Comparison of ENCODE assay signal across 19 cellular contexts in the genomic region with DNA sequence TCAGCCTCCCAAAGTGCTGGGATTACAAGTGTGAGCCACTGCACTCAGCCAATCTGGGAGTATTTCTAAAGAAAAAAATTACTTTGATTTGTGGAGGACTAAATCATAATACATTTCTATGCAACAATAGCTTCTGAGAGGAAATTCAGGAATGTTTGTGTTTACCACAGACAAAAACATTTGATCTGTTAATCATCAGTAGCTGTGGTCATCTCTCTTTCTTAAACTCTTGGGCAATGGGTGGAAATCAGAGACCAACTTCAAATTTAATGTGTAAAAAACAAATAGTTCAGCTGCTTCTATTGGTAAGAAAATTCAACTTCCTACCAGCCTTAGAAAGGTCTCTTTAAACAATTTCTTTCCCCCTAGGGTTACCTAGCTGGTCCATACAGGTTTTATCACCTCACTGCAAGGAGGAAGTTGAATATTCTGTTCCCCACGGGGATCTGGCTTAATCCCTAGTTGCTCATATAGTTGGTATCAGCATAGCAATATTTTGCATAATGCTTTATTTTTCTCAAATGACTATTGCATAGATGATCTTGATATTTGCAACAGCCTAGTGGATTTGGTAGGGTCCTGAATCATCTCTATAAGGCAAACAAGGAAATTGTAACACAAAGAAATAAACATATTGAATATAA. TPM values are rescaled to one million over a fixed set of nuclear protein-coding genes. Genes with fewer than 3 reads are reported as not detected.
A peak's percentile ranks its signal among the peaks of the same experiment; 100 is the strongest.
DNase-seq lines count a peak whose midpoint lies in the region; ATAC-seq, FAIRE-seq and TF ChIP-seq lines count a peak whose summit lies in the region.
"Had no signal": no experiment of that assay in that cellular context is flagged by ENCODE, and none has a peak within 500 bp of the region (broad histone marks: within the 10 kb centered on the region; RNA-seq: fewer than 3 reads in every experiment).

No MANE protein-coding gene starts in this region.

- no peaks in the 10 kb centered on the region for H3K9me3 ChIP-seq in OCI-LY3 (ENCODE audit: insufficient read depth, low read length)
- H3K9me3 ChIP-seq: tibial artery had no signal

- peak overlapping the region; percentile 10 for H3K4me2 ChIP-seq in OCI-LY3 (ENCODE audit: low read length)
- H3K4me2 ChIP-seq: smooth muscle cell had no signal

- peaks cover 0 to 3% of the 10 kb centered on the region in 2 donors for H3K4me1 Mint-ChIP-seq in effector memory CD8-positive, alpha-beta T cell (ENCODE audit: low read depth in 2 of 2)

- DNase-seq in GM12891 (ENCODE audit: insufficient read length, low spot score) (no peak), fibroblast of gingiva (ENCODE audit: low read depth) (peak; percentile 68), renal cortical epithelial cell (ENCODE audit: low read depth) (peak; percentile 81)
- no peak for DNase-seq in stimulated activated CD4-positive, alpha-beta T cell treated with anti-CD3 and anti-CD28 coated beads, Interleukin-2, amount 100 ng/mL, for 48 hours
- DNase-seq in effector memory CD8-positive, alpha-beta T cell = no peak
- DNase-seq: activated CD4-positive, alpha-beta memory T cell treated with anti-CD3 and anti-CD28 coated beads, Interleukin-2, amount 10 ng/mL, durations not matched to agents 7 days and 5 days; activated T-cell treated with anti-CD3 and anti-CD28 coated beads, Interleukin-2, amount 50 U/mL, for 4 hours; brain microvascular endothelial cell; effector CD4-positive, alpha-beta T cell; H7; NCI-H345; tibial artery had no signal

- H3K36me3 ChIP-seq in OCI-LY3 (replicated peaks; ENCODE audit: low read depth, low read length) = no peaks in the 10 kb centered on the region
- H3K36me3 ChIP-seq: BLaER1 treated with 17β-estradiol and CSF1 and Interleukin-3, amounts not matched to agents 10 nM and 100 nM; brain microvascular endothelial cell; tibial artery had no signal

- no peak for TF ChIP-seq POLR2A in GM12891 (IDR thresholded peaks at IDR 0.05; ENCODE audit: low read depth, low read length)

- no peak for TF ChIP-seq CTCF in OCI-LY3 (IDR thresholded peaks at IDR 0.05; ENCODE audit: low read depth, low read length)

- no peak overlapping the region for H3K27ac ChIP-seq in OCI-LY3 (ENCODE audit: low read length)
- H3K27ac ChIP-seq: BLaER1 treated with 17β-estradiol and CSF1 and Interleukin-3, amounts not matched to agents 10 nM and 100 nM; brain microvascular endothelial cell; RWPE1; tibial artery had no signal

- no peaks in the 10 kb centered on the region for H3K9me3 Mint-ChIP-seq in effector memory CD8-positive, alpha-beta T cell
- H3K9me3 Mint-ChIP-seq: activated CD4-positive, alpha-beta memory T cell treated with anti-CD3 and anti-CD28 coated beads, Interleukin-2, amount 10 ng/mL, durations not matched to agents 7 days and 5 days; activated T-cell treated with anti-CD3 and anti-CD28 coated beads, Interleukin-2, amount 50 U/mL, for 4 hours had no signal

- H3K4me3 ChIP-seq in OCI-LY3 (ENCODE audit: low read length) = no peak overlapping the region
- H3K4me3 ChIP-seq: BLaER1 treated with 17β-estradiol and CSF1 and Interleukin-3, amounts not matched to agents 10 nM and 100 nM; smooth muscle cell; tibial artery had no signal

- H3K79me2 ChIP-seq in OCI-LY3 (ENCODE audit: low read length) = no peaks in the 10 kb centered on the region

- H3K4me1 ChIP-seq in OCI-LY3 (ENCODE audit: low read length) = peaks cover 54% of the 10 kb centered on the region
- H3K4me1 ChIP-seq: tibial artery had no signal

- no peak overlapping the region for H3K27ac Mint-ChIP-seq in effector memory CD8-positive, alpha-beta T cell
- H3K27ac Mint-ChIP-seq: activated naive CD4-positive, alpha-beta T cell treated with anti-CD3 and anti-CD28 coated beads, Interleukin-2, amount 50 U/mL, for 72 hours had no signal

- H3K9ac ChIP-seq in OCI-LY3 (ENCODE audit: low read length) = no peak overlapping the region
- H3K9ac ChIP-seq: BLaER1 treated with 17β-estradiol and CSF1 and Interleukin-3, amounts not matched to agents 10 nM and 100 nM had no signal

- no peak overlapping the region for H2AFZ ChIP-seq in OCI-LY3 (ENCODE audit: low read depth, low read length)

- no peaks in the 10 kb centered on the region for H3K36me3 Mint-ChIP-seq in effector memory CD8-positive, alpha-beta T cell (ENCODE audit: insufficient read depth)
- H3K36me3 Mint-ChIP-seq: activated naive CD4-positive, alpha-beta T cell treated with anti-CD3 and anti-CD28 coated beads, Interleukin-2, amount 50 U/mL, for 72 hours had no signal

- no peaks in the 10 kb centered on the region for H3K27me3 ChIP-seq in OCI-LY3 (ENCODE audit: low read depth, low read length)
- H3K27me3 ChIP-seq: BLaER1 treated with 17β-estradiol and CSF1 and Interleukin-3, amounts not matched to agents 10 nM and 100 nM; brain microvascular endothelial cell; tibial artery had no signal

- ATAC-seq in effector memory CD8-positive, alpha-beta T cell (replicated peaks) = no peak
- ATAC-seq in HG03460 (IDR thresholded peaks at IDR 0.05; ENCODE audit: unreplicated experiment) (no peak), GM21529 (IDR thresholded peaks at IDR 0.05; ENCODE audit: unreplicated experiment) (no peak)

- no peak overlapping the region for H3K4me3 Mint-ChIP-seq in effector memory CD8-positive, alpha-beta T cell
- H3K4me3 Mint-ChIP-seq: activated CD4-positive, alpha-beta memory T cell treated with anti-CD3 and anti-CD28 coated beads, Interleukin-2, amount 10 ng/mL, durations not matched to agents 7 days and 5 days; activated T-cell treated with anti-CD3 and anti-CD28 coated beads, Interleukin-2, amount 50 U/mL, for 4 hours had no signal

- no peaks in the 10 kb centered on the region for H4K20me1 ChIP-seq in OCI-LY3 (ENCODE audit: insufficient read depth, low read length)
- H4K20me1 ChIP-seq: BLaER1 treated with 17β-estradiol and CSF1 and Interleukin-3, amounts not matched to agents 10 nM and 100 nM had no signal

- FAIRE-seq in GM12891 (lab: Jason Lieb, UNC) = peak; percentile 67

- peaks cover 14% of the 10 kb centered on the region in 2 donors for H3K27me3 Mint-ChIP-seq in effector memory CD8-positive, alpha-beta T cell

TF ChIP-seq in GM12891, 5 proteins besides CTCF, POLR2A, EP300 and RAD21:
- no peak for TF ChIP-seq SPI1 (IDR thresholded peaks at IDR 0.05; ENCODE audit: low read depth, low read length)
- TF ChIP-seq PAX5 (IDR thresholded peaks at IDR 0.05; ENCODE audit: insufficient read depth, low read length, severe bottlenecking) = no peak
- no peak for TF ChIP-seq POU2F2 (IDR thresholded peaks at IDR 0.05; ENCODE audit: low read depth, low read length)
- TF ChIP-seq TAF1 (IDR thresholded peaks at IDR 0.05; ENCODE audit: low read depth, low read length) = no peak
- TF ChIP-seq POLR2AphosphoS5 (IDR thresholded peaks at IDR 0.05; ENCODE audit: low read depth, low read length) = no peak

RNA-seq across cellular contexts. Expression of a gene that starts 20.3 kb away (rescaled TPM):
- 23.2 TPM for polyA plus RNA-seq in GM12891 (2012; ENCODE audit: low read depth, missing spikeins)
- 99.5 and 116 TPM in 2 replicates for total RNA-seq in renal cortical epithelial cell

Comparison
In these comparisons a context has a peak if more than half of its experiments do, and no peak if none do; other contexts are left out.
1. DNase-seq: peak in fibroblast of gingiva (single experiment) and renal cortical epithelial cell (single experiment); none in GM12891 (single experiment), stimulated activated CD4-positive, alpha-beta T cell treated with anti-CD3 and anti-CD28 coated beads, Interleukin-2, amount 100 ng/mL, for 48 hours (0 of 2) and effector memory CD8-positive, alpha-beta T cell (0 of 3).